12 cellular contexts compared by ENCODE assay signal in the genomic region with DNA sequence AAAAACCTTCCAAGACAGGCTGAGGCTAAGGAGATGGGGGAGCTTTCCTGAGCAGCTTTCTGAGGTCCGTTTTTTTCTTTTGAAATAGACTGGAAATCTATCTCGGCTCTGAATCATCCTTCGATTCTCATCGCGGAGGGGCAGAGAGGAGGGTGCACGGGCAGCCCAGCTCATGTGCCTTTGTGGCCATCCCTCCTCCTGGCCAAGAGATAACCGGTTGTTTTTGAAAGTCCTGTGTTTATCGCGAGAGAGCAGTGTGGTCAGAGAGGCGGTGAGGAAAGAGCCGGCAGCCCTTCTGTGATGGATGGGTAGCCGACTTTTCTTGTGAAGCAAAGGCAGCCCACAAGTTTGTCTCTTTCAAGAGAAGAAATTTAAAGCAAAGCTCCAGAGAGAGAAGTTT.
DNase-seq lines count a peak whose midpoint lies in the region; ATAC-seq, FAIRE-seq and TF ChIP-seq lines count a peak whose summit lies in the region.
"Had no signal": no experiment of that assay in that cellular context is flagged by ENCODE, and none has a peak within 500 bp of the region (broad histone marks: within the 10 kb centered on the region; RNA-seq: fewer than 3 reads in every experiment).

No MANE protein-coding gene starts in this region.

- WGBS in H1 (ENCODE audit: extremely low coverage in 1 of 2, insufficient coverage in 1 of 2, insufficient read length in 1 of 2, insufficient replicate concordance in 2 of 2, low coverage in 1 of 2, low lambda C conversion rate in 2 of 2, missing lambda C conversion rate in 1 of 2), 2 experiments: 79% methylated on average over 12 of the region's 12 CpGs; no CpG with 5 or more reads in 1 of the 2 experiments

- H3K27ac ChIP-seq in BLaER1 treated with 17β-estradiol and CSF1 and Interleukin-3, amounts not matched to agents 10 nM and 100 nM: peak overlapping the region in 10 of 11 experiments; percentile 0 to 94 (median 88); a peak in 19 of 22 replicates
- peak overlapping the region; percentile 99 for H3K27ac ChIP-seq in OCI-LY7 (ENCODE audit: low read depth, low read length, poor library complexity, severe bottlenecking)
- H3K27ac ChIP-seq in H1 (ENCODE audit: low read depth, low read length): 0 out of 2 replicates have a peak overlapping the region, but pooled peaks have one; percentile 18
- H3K27ac ChIP-seq in neural cell (ENCODE audit: low read length): peak overlapping the region; percentile 65
- H3K27ac ChIP-seq: RWPE1 had no signal

- peaks cover 93 to 100% (median 99%) of the 10 kb centered on the region in 10 experiments for H3K4me1 ChIP-seq in BLaER1 treated with 17β-estradiol and CSF1 and Interleukin-3, amounts not matched to agents 10 nM and 100 nM
- H3K4me1 ChIP-seq in OCI-LY7 (ENCODE audit: insufficient read depth, low read length, poor library complexity, severe bottlenecking) (peaks cover 93% of the 10 kb centered on the region), H1 (replicated peaks in 1 of 4; ENCODE audit: control insufficient read depth in 3 of 4, insufficient read depth in 4 of 4, low read length in 3 of 4) (peaks cover 8 to 44% (median 20%) of the 10 kb centered on the region in 4 experiments)

- H2BK5ac ChIP-seq in H1 (ENCODE audit: low read depth, low read length): no peak overlapping the region

- H4K20me1 ChIP-seq in BLaER1 treated with 17β-estradiol and CSF1 and Interleukin-3, amounts not matched to agents 10 nM and 100 nM: peaks cover 0 to 26% (median 0%) of the 10 kb centered on the region in 11 experiments; a peak in 5 of 22 replicates
- H4K20me1 ChIP-seq in OCI-LY7 (ENCODE audit: insufficient read depth, low read length) (no peaks in the 10 kb centered on the region), H1 (replicated peaks in 1 of 2; ENCODE audit: control insufficient read depth in 1 of 2, insufficient read depth in 2 of 2, low read length in 2 of 2) (peaks cover 10 to 12% of the 10 kb centered on the region in 2 experiments), neural cell (ENCODE audit: insufficient read depth) (no peaks in the 10 kb centered on the region)

- intact Hi-C loops in OCI-LY7 (cut with micrococcal nuclease; ENCODE audit: unreplicated experiment): loop anchor here (5.0 to 10.0 kb wide), 3 partner anchors 184 to 779 kb away; a partner anchor contains a TSS

- TF ChIP-seq CTCF in OCI-LY7 (conservative IDR thresholded peaks at IDR 0.05; ENCODE audit: low read length) (no peak), H1 (IDR thresholded peaks at IDR 0.05; ENCODE audit: control extremely low read depth in 1 of 3, insufficient read depth in 1 of 3, low read depth in 1 of 3, low read length in 3 of 3) (no peak), neural cell (IDR thresholded peaks at IDR 0.05; ENCODE audit: poor library complexity, severe bottlenecking) (no peak)

- no peak for TF ChIP-seq EP300 in H1 (IDR thresholded peaks at IDR 0.05; ENCODE audit: borderline replicate concordance in 1 of 2, low read depth in 2 of 2, low read length in 2 of 2)
- no peak for TF ChIP-seq EP300 in neural cell (conservative IDR thresholded peaks at IDR 0.05; ENCODE audit: poor library complexity, severe bottlenecking)

- H2AFZ ChIP-seq in OCI-LY7 (ENCODE audit: low read length) (no peak overlapping the region), H1 (ENCODE audit: low read length) (no peak overlapping the region), neural cell (ENCODE audit: low read depth, low read length) (no peak overlapping the region)

- H4K91ac ChIP-seq in H1 (replicated peaks; ENCODE audit: insufficient read length, low read length): no peak overlapping the region

- peaks cover 0 to 8% (median 0%) of the 10 kb centered on the region in 11 experiments; a peak in 2 of 22 replicates for H3K36me3 ChIP-seq in BLaER1 treated with 17β-estradiol and CSF1 and Interleukin-3, amounts not matched to agents 10 nM and 100 nM
- H3K36me3 ChIP-seq in OCI-LY7 (ENCODE audit: insufficient read depth, low read length): peaks cover 24% of the 10 kb centered on the region; the same call in 1 of the 2 replicates
- no peaks in the 10 kb centered on the region for H3K36me3 ChIP-seq in H1 (ENCODE audit: control insufficient read depth in 2 of 4, insufficient read depth in 4 of 4, low read length in 3 of 4)
- no peaks in the 10 kb centered on the region for H3K36me3 ChIP-seq in neural cell (ENCODE audit: insufficient read depth, low read length)

- H3K14ac ChIP-seq in H1 (ENCODE audit: insufficient read length): no peak overlapping the region

- no peak overlapping the region for H3K23ac ChIP-seq in H1 (ENCODE audit: insufficient read length)

- H2BK20ac ChIP-seq in H1 (ENCODE audit: low read length): no peak overlapping the region

- H3K79me2 ChIP-seq in OCI-LY7 (ENCODE audit: insufficient read depth, low read depth, low read length) (peaks cover 33% of the 10 kb centered on the region; the same call in 1 of the 2 replicates), H1 (ENCODE audit: control insufficient read depth in 1 of 2, insufficient read depth in 2 of 2, low read length in 2 of 2) (peaks cover 0 to 5% of the 10 kb centered on the region in 2 experiments; a peak in 1 of 4 replicates), neural cell (replicated peaks; ENCODE audit: insufficient read depth, low read length) (peaks cover 49% of the 10 kb centered on the region)

- no peaks in the 10 kb centered on the region for H3K9me2 ChIP-seq in OCI-LY7 (ENCODE audit: insufficient read depth, low read length)
- H3K9me2 ChIP-seq in neural cell (ENCODE audit: insufficient read depth, low read length): no peaks in the 10 kb centered on the region

- H3K27me3 ChIP-seq in BLaER1 treated with 17β-estradiol and CSF1 and Interleukin-3, amounts not matched to agents 10 nM and 100 nM: peaks cover 0 to 14% (median 0%) of the 10 kb centered on the region in 11 experiments; a peak in 1 of 22 replicates
- H3K27me3 ChIP-seq in H1 (replicated peaks in 1 of 4; ENCODE audit: control insufficient read depth in 3 of 4, extremely low read depth in 1 of 4, insufficient read depth in 3 of 4, low read length in 3 of 4) (0 out of 7 replicates have a peak, but pooled peaks cover 0 to 2% (median 0%) of the 10 kb centered on the region in 4 experiments), neural cell (ENCODE audit: insufficient read depth, low read depth, low read length) (no peaks in the 10 kb centered on the region)

- H3K23me2 ChIP-seq in H1 (ENCODE audit: low read depth, low read length): no peaks in the 10 kb centered on the region

- peak overlapping the region in 8 of 10 experiments; percentile 8 to 65 (median 39); a peak in 12 of 20 replicates for H3K4me3 ChIP-seq in BLaER1 treated with 17β-estradiol and CSF1 and Interleukin-3, amounts not matched to agents 10 nM and 100 nM
- H3K4me3 ChIP-seq in OCI-LY7 (ENCODE audit: low read depth, low read length, poor library complexity, severe bottlenecking): no peak overlapping the region
- H3K4me3 ChIP-seq in H1 (ENCODE audit: extremely low read depth in 1 of 4, insufficient read depth in 2 of 4, low read depth in 3 of 4, low read length in 4 of 4): no peak overlapping the region
- H3K4me3 ChIP-seq in neural cell (ENCODE audit: low read length): peak overlapping the region; percentile 45

- H3K18ac ChIP-seq in H1 (ENCODE audit: extremely low read depth, low read length): no peak overlapping the region

- H2AK5ac ChIP-seq in H1 (ENCODE audit: low read depth, low read length): peak overlapping the region; percentile 85; the same call in 1 of the 2 replicates

- DNase-seq in OCI-LY7 (ENCODE audit: low spot score): no peak
- no peak for DNase-seq in H1 (ENCODE audit: low read depth in 1 of 2, low spot score in 2 of 2)
- DNase-seq in midbrain (lab: John Stamatoyannopoulos, UW): no peak
- DNase-seq: activated CD4-positive, alpha-beta T cell treated with anti-CD3 and anti-CD28 coated beads, Interleukin-2, amount 50 U/mL, for 1 hour; C1 segment of cervical spinal cord; NCI-H2029 treated with DMSO at 0.1 percent for 48 hours had no signal

- H3K56ac ChIP-seq in H1 (replicated peaks; ENCODE audit: insufficient read length, low read depth, low read length): no peak overlapping the region

- TF ChIP-seq POLR2A in H1 (IDR thresholded peaks at IDR 0.05; ENCODE audit: control extremely low read depth in 1 of 2, low read depth in 2 of 2, low read length in 2 of 2) (no peak), GM18505 (IDR thresholded peaks at IDR 0.05; ENCODE audit: borderline replicate concordance, extremely low read depth, insufficient read depth, insufficient read length) (no peak)

- H2BK15ac ChIP-seq in H1 (ENCODE audit: low read length): no peak overlapping the region

- no peak for FAIRE-seq in H1 (lab: Jason Lieb, UNC)

- no peak overlapping the region for H4K5ac ChIP-seq in H1 (ENCODE audit: insufficient read length, low read depth, low read length)

- H3K4me2 ChIP-seq in BLaER1 treated with 17β-estradiol and CSF1 and Interleukin-3, amounts not matched to agents 10 nM and 100 nM: peak overlapping the region; percentile 87 to 97 (median 94)
- H3K4me2 ChIP-seq in OCI-LY7 (ENCODE audit: low read length) (peak overlapping the region; percentile 90), H1 (ENCODE audit: insufficient read depth in 1 of 2, low read depth in 2 of 2, low read length in 2 of 2) (peak overlapping the region in 1 of 2 experiments; percentile 21; a peak in 1 of 4 replicates), neural cell (ENCODE audit: low read length) (peak overlapping the region; percentile 65)

- H3K9me3 ChIP-seq in BLaER1 treated with 17β-estradiol and CSF1 and Interleukin-3, amounts not matched to agents 10 nM and 100 nM (replicated peaks in 1 of 11): no peaks in the 10 kb centered on the region
- H3K9me3 ChIP-seq in OCI-LY7 (ENCODE audit: low read length) (no peaks in the 10 kb centered on the region), H1 (ENCODE audit: insufficient read depth in 2 of 2, low read depth in 1 of 2, low read length in 1 of 2) (no peaks in the 10 kb centered on the region), neural cell (ENCODE audit: low read length) (no peaks in the 10 kb centered on the region)

- peaks cover 4% of the 10 kb centered on the region for H3F3A ChIP-seq in neural cell (ENCODE audit: insufficient read depth, low read length, poor library complexity, severe bottlenecking)

- CTCF ChIA-PET in OCI-LY7 (lab: Charles Lee; ENCODE audit: unreplicated experiment) (interaction anchor here (1.1 kb wide), 1 partner anchor 119 kb away, joined by 4 read pairs; no protein-coding TSS in a partner anchor), H1 (lab: Charles Lee; ENCODE audit: partially characterized antibody) (interaction anchor here (0.5 to 6.4 kb wide), 28 partner anchors 14 to 310 kb away, joined by 3 to 98 read pairs (median 4); no protein-coding TSS in a partner anchor)

- TF ChIP-seq RAD21 in H1 (IDR thresholded peaks at IDR 0.05 in 1 of 2, conservative IDR thresholded peaks at IDR 0.05 in 1 of 2; ENCODE audit: low read depth in 2 of 2, low read length in 2 of 2) (no peak), neural cell (conservative IDR thresholded peaks at IDR 0.05) (no peak)

- ATAC-seq in GM21529 (IDR thresholded peaks at IDR 0.05; ENCODE audit: unreplicated experiment) (no peak), HG02840 (IDR thresholded peaks at IDR 0.05; ENCODE audit: low FRiP score, unreplicated experiment) (no peak), GM18505 (IDR thresholded peaks at IDR 0.05; ENCODE audit: unreplicated experiment) (no peak)

- peak overlapping the region; percentile 43; the same call in 1 of the 2 replicates for H2BK12ac ChIP-seq in H1 (ENCODE audit: low read depth, low read length)

- H3K9ac ChIP-seq in BLaER1 treated with 17β-estradiol and CSF1 and Interleukin-3, amounts not matched to agents 10 nM and 100 nM: peak overlapping the region; percentile 5 to 85 (median 70); a peak in 19 of 22 replicates
- no peak overlapping the region; a peak in 1 of 7 replicates for H3K9ac ChIP-seq in H1 (replicated peaks in 1 of 4; ENCODE audit: extremely low read depth in 1 of 4, low read depth in 3 of 4, low read length in 3 of 4)
- peak overlapping the region; percentile 39 for H3K9ac ChIP-seq in neural cell (ENCODE audit: low read length)

- no peak overlapping the region for H3K4ac ChIP-seq in H1 (replicated peaks; ENCODE audit: insufficient read length, low read depth, low read length)

- H2BK120ac ChIP-seq in H1 (replicated peaks; ENCODE audit: low read depth, low read length): no peak overlapping the region

- no TSS peak for BruUV-seq in OCI-LY7 (replicated peaks; lab: Mats Ljungman, UMichigan)

- POLR2A ChIA-PET in OCI-LY7 (lab: Charles Lee) (interaction anchor here (0.6 to 6.1 kb wide), 9 partner anchors 50 to 1078 kb away, joined by 3 to 38 read pairs (median 4); no protein-coding TSS in a partner anchor), H1 (lab: Charles Lee; ENCODE audit: partially characterized antibody) (no interaction called here)

- no peak overlapping the region; the same call in 1 of the 2 replicates for H4K8ac ChIP-seq in H1 (ENCODE audit: extremely low read depth, insufficient read depth, low read length)

- no peaks in the 10 kb centered on the region; the same call in 1 of the 2 replicates for H3K79me1 ChIP-seq in H1 (ENCODE audit: low read depth, low read length)

Comparison
In these comparisons a context has a peak if more than half of its experiments do, and no peak if none do; other contexts are left out.
1. H3K27ac ChIP-seq: peak in every context shown above with its lines; median percentile 99 in OCI-LY7; 88 in BLaER1 treated with 17β-estradiol and CSF1 and Interleukin-3, amounts not matched to agents 10 nM and 100 nM; 65 in neural cell; 18 in H1.
2. H3K4me3 ChIP-seq: peak in BLaER1 treated with 17β-estradiol and CSF1 and Interleukin-3, amounts not matched to agents 10 nM and 100 nM (8 of 10) and neural cell (single experiment); none in OCI-LY7 (single experiment) and H1 (0 of 4).
3. H3K9ac ChIP-seq: peak in BLaER1 treated with 17β-estradiol and CSF1 and Interleukin-3, amounts not matched to agents 10 nM and 100 nM (11 of 11) and neural cell (single experiment); none in H1 (0 of 4).